In the genomic region with DNA sequence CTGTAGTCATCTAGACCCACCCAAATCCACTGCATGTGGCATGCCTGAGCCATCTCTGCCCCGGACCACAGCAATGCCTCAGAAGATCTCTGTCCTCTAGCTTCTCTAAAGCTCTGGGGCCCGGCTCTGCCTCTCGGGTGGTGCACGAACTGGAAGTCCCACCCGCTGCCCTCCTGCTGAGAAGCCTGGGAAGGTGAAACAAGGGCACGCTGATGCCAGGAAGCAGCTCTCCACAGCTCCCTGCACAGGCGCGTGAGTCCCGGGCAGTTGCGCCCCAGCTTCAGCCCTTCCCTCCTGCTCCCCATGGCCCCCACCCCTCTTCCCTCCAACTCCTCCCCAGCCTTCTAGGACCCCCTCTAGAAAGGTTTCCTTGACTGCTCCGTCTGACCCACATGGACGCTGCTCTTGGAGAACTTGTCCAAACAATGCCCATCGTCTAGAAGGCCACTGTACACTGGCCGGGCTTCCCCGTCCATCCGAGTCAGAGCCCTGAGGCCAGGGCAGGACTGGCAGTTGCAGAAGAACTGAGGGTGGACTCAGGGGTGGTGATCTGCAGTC, we compare ENCODE assay signal across 25 cellular contexts. TPM values are rescaled to one million over a fixed set of nuclear protein-coding genes. Genes with fewer than 3 reads are reported as not detected.
DNase-seq lines count a peak whose midpoint lies in the region; ATAC-seq and TF ChIP-seq lines count a peak whose summit lies in the region.
"Had no signal": no experiment of that assay in that cellular context is flagged by ENCODE, and none has a peak within 500 bp of the region (broad histone marks: within the 10 kb centered on the region; RNA-seq: fewer than 3 reads in every experiment).

No MANE protein-coding gene starts in this region.

- H3K9me3 ChIP-seq in HEK293 (ENCODE audit: control insufficient read depth, insufficient read depth, low read depth, low read length), result no peaks in the 10 kb centered on the region
- no peaks in the 10 kb centered on the region for H3K9me3 ChIP-seq in WERI-Rb-1 (ENCODE audit: severe bottlenecking)
- no peaks in the 10 kb centered on the region for H3K9me3 ChIP-seq in heart right ventricle
- no peaks in the 10 kb centered on the region for H3K9me3 ChIP-seq in MM.1S (replicated peaks; ENCODE audit: insufficient read depth, low read length)
- H3K9me3 ChIP-seq: MG63, ovary, SK-N-SH, testis had no signal

- CTCF ChIA-PET in HEK293 (lab: Yijun Ruan, JAX), result interaction anchor here (0.6 to 11.1 kb wide), 11 partner anchors 10 to 187 kb away, joined by 3 to 124 read pairs (median 5); no protein-coding TSS in a partner anchor

- peak; percentile 3 to 47 (median 28) for ATAC-seq in heart right ventricle
- ATAC-seq in GM19324 (IDR thresholded peaks at IDR 0.05; ENCODE audit: low FRiP score, unreplicated experiment), result no peak
- ATAC-seq: activated CD4-positive, alpha-beta T cell treated with anti-CD3 and anti-CD28 coated beads for 36 hours; activated CD8-positive, alpha-beta T cell treated with anti-CD3 and anti-CD28 coated beads for 36 hours had no signal

- 43 to 48% methylated on average over 16 of the region's 16 CpGs for WGBS in heart right ventricle, 2 donors

- no peaks in the 10 kb centered on the region for H3F3A ChIP-seq in MM.1S (ENCODE audit: insufficient read depth, low read length)

- H3K36me3 ChIP-seq in HEK293 (ENCODE audit: control insufficient read depth in 2 of 2, insufficient read depth in 1 of 2, low read length in 2 of 2), result no peaks in the 10 kb centered on the region
- peaks cover 15% of the 10 kb centered on the region for H3K36me3 ChIP-seq in WERI-Rb-1
- no peaks in the 10 kb centered on the region for H3K36me3 ChIP-seq in heart right ventricle
- H3K36me3 ChIP-seq in rectal smooth muscle tissue (ENCODE audit: control insufficient read depth, insufficient read depth, low read length), result no peaks in the 10 kb centered on the region
- H3K36me3 ChIP-seq in MM.1S (replicated peaks; ENCODE audit: insufficient read depth, low read length), result no peaks in the 10 kb centered on the region
- H3K36me3 ChIP-seq: brain microvascular endothelial cell, MG63, ovary had no signal

- no peak overlapping the region for H3K9ac ChIP-seq in rectal smooth muscle tissue (ENCODE audit: low read length)
- no peak overlapping the region for H3K9ac ChIP-seq in MM.1S (ENCODE audit: low read length)
- H3K9ac ChIP-seq: SK-N-SH had no signal

- H2AFZ ChIP-seq in MM.1S (ENCODE audit: low read length), result no peak overlapping the region

- H3K27ac ChIP-seq in HEK293 (ENCODE audit: extremely low read depth, low read depth, low read length) (no peak overlapping the region), WERI-Rb-1 (peak overlapping the region; percentile 71), heart right ventricle (peak overlapping the region; percentile 64 to 93 (median 88)), rectal smooth muscle tissue (ENCODE audit: low read depth, low read length) (peak overlapping the region; percentile 91), MM.1S (ENCODE audit: low read length) (no peak overlapping the region)
- H3K27ac ChIP-seq: brain microvascular endothelial cell, ovary, RWPE1 had no signal

- no peak for DNase-seq in WERI-Rb-1
- no peak for DNase-seq in heart right ventricle
- no peak for DNase-seq in MM.1S
- DNase-seq in RKO (ENCODE audit: low spot score), result no peak
- DNase-seq: activated CD4-positive, alpha-beta T cell treated with anti-CD3 and anti-CD28 coated beads for 36 hours; activated CD8-positive, alpha-beta T cell treated with anti-CD3 and anti-CD28 coated beads for 36 hours; activated naive CD4-positive, alpha-beta T cell treated with anti-CD3 and anti-CD28 coated beads for 36 hours; brain microvascular endothelial cell; CD8-positive, alpha-beta memory T cell; DMS 273 treated with DMSO at 0.1 percent for 48 hours; foreskin melanocyte; hippocampal formation; MG63; NCI-H1436; nephron progenitor cell; ovary; small intestine; stimulated activated naive CD4-positive, alpha-beta T cell treated with Interleukin-2 at 50 U/mL for 16 hours had no signal

- intact Hi-C loops in heart right ventricle (cut with DNase I), result loop anchor here in 3 of 10 donors (2.0 to 10.0 kb wide), 4 partner anchors 21 to 149 kb away; no protein-coding TSS in a partner anchor

- TF ChIP-seq CTCF in HEK293 (tag by site-specific recombination; IDR thresholded peaks at IDR 0.05) (no peak), WERI-Rb-1 (IDR thresholded peaks at IDR 0.05; ENCODE audit: low read depth, low read length) (no peak), heart right ventricle (IDR thresholded peaks at IDR 0.05) (no peak), MM.1S (IDR thresholded peaks at IDR 0.05; ENCODE audit: low read length) (no peak)

- H3K4me3 ChIP-seq in HEK293 (ENCODE audit: low read depth, low read length), result no peak overlapping the region
- no peak overlapping the region for H3K4me3 ChIP-seq in WERI-Rb-1 (ENCODE audit: low read depth, low read length)
- H3K4me3 ChIP-seq in heart right ventricle, result peak overlapping the region in 1 of 10 donors; percentile 2
- no peak overlapping the region for H3K4me3 ChIP-seq in rectal smooth muscle tissue (ENCODE audit: low read length)
- H3K4me3 ChIP-seq in MM.1S (ENCODE audit: low read length), result no peak overlapping the region
- H3K4me3 ChIP-seq: MG63, ovary, testis had no signal

- H3K27me3 ChIP-seq in WERI-Rb-1 (ENCODE audit: insufficient read depth, low read depth, severe bottlenecking) (no peaks in the 10 kb centered on the region), heart right ventricle (peaks cover 0 to 37% (median 11%) of the 10 kb centered on the region in 7 donors), rectal smooth muscle tissue (ENCODE audit: control insufficient read depth, insufficient read depth, low read length) (peaks cover 2% of the 10 kb centered on the region), MM.1S (replicated peaks; ENCODE audit: insufficient read depth, low read length) (no peaks in the 10 kb centered on the region)
- H3K27me3 ChIP-seq: MG63, ovary, testis had no signal

- H3K4me1 ChIP-seq in HEK293 (ENCODE audit: control insufficient read depth, insufficient read depth, low read length) (no peaks in the 10 kb centered on the region), heart right ventricle (peaks cover 14 to 99% (median 63%) of the 10 kb centered on the region in 9 donors), rectal smooth muscle tissue (ENCODE audit: control insufficient read depth, insufficient read depth, low read length) (peaks cover 82% of the 10 kb centered on the region), MM.1S (ENCODE audit: low read length) (no peaks in the 10 kb centered on the region)

- H3K9me2 ChIP-seq in MM.1S (replicated peaks; ENCODE audit: insufficient read depth, low read length), result no peaks in the 10 kb centered on the region
- H3K9me2 ChIP-seq: SK-N-SH had no signal

- no peaks in the 10 kb centered on the region for H3K79me2 ChIP-seq in MM.1S (ENCODE audit: low read length)

- POLR2A ChIA-PET in HEK293 (lab: Yijun Ruan, JAX), result interaction anchor here (0.6 to 1.6 kb wide), 2 partner anchors 13 to 336 kb away, joined by 4 read pairs; no protein-coding TSS in a partner anchor

- no peaks in the 10 kb centered on the region for H4K20me1 ChIP-seq in MM.1S (ENCODE audit: insufficient read depth, low read length)

- no peak overlapping the region for H3K4me2 ChIP-seq in MM.1S (ENCODE audit: low read depth, low read length)
- H3K4me2 ChIP-seq: SK-N-SH had no signal

TF ChIP-seq in HEK293, 187 proteins besides CTCF, POLR2A, EP300 and RAD21:
- TF ChIP-seq ZNF654 (tag by site-specific recombination; IDR thresholded peaks at IDR 0.05; ENCODE audit: low read depth) (no peak), KLF1 (tag by site-specific recombination; IDR thresholded peaks at IDR 0.05) (0 out of 2 replicates have a peak, but pooled peaks have one; percentile 12)
TF ChIP-seq in HEK293: peak in this region for 1.

RNA-seq across cellular contexts. Expression of gene KCNH2, which starts 12.8 kb away (rescaled TPM):
- total RNA-seq in heart right ventricle, result 100 to 1,000 TPM in 1 of 10 donors, 10 to 100 TPM in 9; 63.2 to 126 (median 78.4) TPM
- 10 to 100 TPM; 50.2 to 99.9 TPM for polyA plus RNA-seq in heart right ventricle
- total RNA-seq: lung microvascular endothelial cell had no signal

RNA-seq across cellular contexts. Expression of gene NOS3, which starts 25.5 kb away (rescaled TPM):
- total RNA-seq in heart right ventricle, result 10 to 100 TPM in 9 of 10 donors, 1 to 10 TPM in 1; 10.0 to 53.3 (median 13.3) TPM
- 10 to 100 TPM; 11.1 to 25.5 TPM for polyA plus RNA-seq in heart right ventricle

RNA-seq across cellular contexts. Expression of gene ATG9B, which starts 58.9 kb away (rescaled TPM):
- under 1 TPM in 3 of 10 donors, not detected in 7; 0.09 to 0.39 (median 0.10) TPM for total RNA-seq in heart right ventricle
- polyA plus RNA-seq in heart right ventricle, result under 1 TPM; 0.45 to 0.59 TPM
- total RNA-seq: lung microvascular endothelial cell had no signal

Comparison
In these comparisons a context has a peak if more than half of its experiments do, and no peak if none do; other contexts are left out.
1. H3K27ac ChIP-seq: peak in WERI-Rb-1 (single experiment), heart right ventricle (10 of 10) and rectal smooth muscle tissue (single experiment); none in HEK293 (single experiment) and MM.1S (single experiment).